In genomic region chr12:94831081-94831747, GRCh38 we compare ENCODE assay signal across 8 cellular contexts.
A peak's percentile ranks its signal among the peaks of the same experiment; 100 is the strongest.
DNase-seq lines count a peak whose midpoint lies in the region; ATAC-seq and FAIRE-seq lines count a peak whose summit lies in the region.

No MANE protein-coding gene starts in this region.

- intact Hi-C loops in Right ventricle myocardium superior (cut with DNase I) = no loop called here

- H3K9me3 Mint-ChIP-seq in natural killer cell treated with Interleukin-12 subunit alpha and Interleukin-12 subunit beta and Interleukin-15 and Interleukin-18, amount 100 ng/mL, for 72 hours = peaks cover 6% of the 10 kb centered on the region

- peak overlapping the region; percentile 57 for H3K4me3 Mint-ChIP-seq in natural killer cell treated with Interleukin-12 subunit alpha and Interleukin-12 subunit beta and Interleukin-15 and Interleukin-18, amount 100 ng/mL, for 72 hours

- FAIRE-seq in HTR-8/SVneo (lab: Jason Lieb, UNC) = no peak

- ATAC-seq in HG02840 (IDR thresholded peaks at IDR 0.05; ENCODE audit: low FRiP score, unreplicated experiment) = peak; percentile 88
- ATAC-seq in natural killer cell treated with Interleukin-12 subunit alpha and Interleukin-12 subunit beta and Interleukin-15 and Interleukin-18, amount 100 ng/mL, for 72 hours = peak; percentile 67 to 78
- ATAC-seq in Right ventricle myocardium superior (ENCODE audit: poor library complexity) = no peak

- peaks cover 10 to 11% of the 10 kb centered on the region in 2 donors for H3K4me1 Mint-ChIP-seq in natural killer cell treated with Interleukin-12 subunit alpha and Interleukin-12 subunit beta and Interleukin-15 and Interleukin-18, amount 100 ng/mL, for 72 hours (ENCODE audit: low read depth in 2 of 2)

- DNase-seq in stimulated activated CD4-positive, alpha-beta T cell treated with anti-CD3 and anti-CD28 coated beads, Interleukin-15, amount 100 ng/mL, for 24 hours = peak; percentile 21
- no peak for DNase-seq in stimulated activated CD4-positive, alpha-beta T cell treated with anti-CD3 and anti-CD28 coated beads, Interleukin-4, amount 100 ng/mL, for 24 hours
- DNase-seq in NOMO-1 treated with DMSO at 0.1 percent for 48 hours (lab: John Stamatoyannopoulos, UW; ENCODE audit: unreplicated experiment) (peak; percentile 75), Right ventricle myocardium superior (no peak), HPDE6-E6E7 (ENCODE audit: extremely low spot score) (no peak), HTR-8/SVneo (ENCODE audit: insufficient read length, low spot score) (no peak)
- DNase-seq in natural killer cell treated with Interleukin-12 subunit alpha and Interleukin-12 subunit beta and Interleukin-15 and Interleukin-18, amount 100 ng/mL, for 72 hours (ENCODE audit: low spot score) = no peak

- H3K27me3 Mint-ChIP-seq in natural killer cell treated with Interleukin-12 subunit alpha and Interleukin-12 subunit beta and Interleukin-15 and Interleukin-18, amount 100 ng/mL, for 72 hours = peaks cover 0 to 3% of the 10 kb centered on the region in 2 donors

- H3K27ac Mint-ChIP-seq in natural killer cell treated with Interleukin-12 subunit alpha and Interleukin-12 subunit beta and Interleukin-15 and Interleukin-18, amount 100 ng/mL, for 72 hours = peak overlapping the region; percentile 56 to 72

- H3K36me3 Mint-ChIP-seq in natural killer cell treated with Interleukin-12 subunit alpha and Interleukin-12 subunit beta and Interleukin-15 and Interleukin-18, amount 100 ng/mL, for 72 hours = no peaks in the 10 kb centered on the region

Comparison
In these comparisons a context has a peak if more than half of its experiments do, and no peak if none do; other contexts are left out.
1. DNase-seq: peak in stimulated activated CD4-positive, alpha-beta T cell treated with anti-CD3 and anti-CD28 coated beads, Interleukin-15, amount 100 ng/mL, for 24 hours (single experiment) and NOMO-1 treated with DMSO at 0.1 percent for 48 hours (single experiment); none in stimulated activated CD4-positive, alpha-beta T cell treated with anti-CD3 and anti-CD28 coated beads, Interleukin-4, amount 100 ng/mL, for 24 hours (single experiment), natural killer cell treated with Interleukin-12 subunit alpha and Interleukin-12 subunit beta and Interleukin-15 and Interleukin-18, amount 100 ng/mL, for 72 hours (single experiment), Right ventricle myocardium superior (single experiment), HPDE6-E6E7 (single experiment) and HTR-8/SVneo (single experiment).